16 cellular contexts compared by ENCODE assay signal in genomic region chr7:129889133-129889854, GRCh38.
DNase-seq lines count a peak whose midpoint lies in the region; ATAC-seq, FAIRE-seq and TF ChIP-seq lines count a peak whose summit lies in the region.
"Had no signal": no experiment of that assay in that cellular context is flagged by ENCODE, and none has a peak within 500 bp of the region (broad histone marks: within the 10 kb centered on the region; RNA-seq: fewer than 3 reads in every experiment).

No MANE protein-coding gene starts in this region.

- TF ChIP-seq CTCF in body of pancreas (IDR thresholded peaks at IDR 0.05): no peak
- TF ChIP-seq CTCF in nephron progenitor cell (IDR thresholded peaks at IDR 0.05): no peak

- no peaks in the 10 kb centered on the region for H3K9me3 Mint-ChIP-seq in nephron progenitor cell
- H3K9me3 Mint-ChIP-seq: activated naive CD4-positive, alpha-beta T cell treated with anti-CD3 and anti-CD28 coated beads, Interleukin-2, amount 50 U/mL, for 72 hours had no signal

- intact Hi-C loops in body of pancreas (cut with DNase I): no loop called here

- H3K4me3 Mint-ChIP-seq in nephron progenitor cell: no peak overlapping the region

- FAIRE-seq in frontal cortex (lab: Jason Lieb, UNC): no peak

- peak overlapping the region; percentile 60 for H3K4me2 ChIP-seq in BLaER1

- TF ChIP-seq POLR2A in body of pancreas (IDR thresholded peaks at IDR 0.05): no peak

- peaks cover 88% of the 10 kb centered on the region for H4K20me1 ChIP-seq in BLaER1

- H3K27me3 ChIP-seq in BLaER1 (no peaks in the 10 kb centered on the region), body of pancreas (no peaks in the 10 kb centered on the region)
- H3K27me3 ChIP-seq: colonic mucosa had no signal

- peak overlapping the region; percentile 17; the same call in 1 of the 2 replicates for H3K9ac ChIP-seq in BLaER1

- H3K36me3 Mint-ChIP-seq in nephron progenitor cell (ENCODE audit: low read depth): peaks cover 60% of the 10 kb centered on the region
- H3K36me3 Mint-ChIP-seq: activated naive CD4-positive, alpha-beta T cell treated with anti-CD3 and anti-CD28 coated beads, Interleukin-2, amount 50 U/mL, for 72 hours had no signal

- 41 to 45% methylated on average over 5 of the region's 5 CpGs for WGBS in body of pancreas, 2 donors

- H3K36me3 ChIP-seq in BLaER1 (peaks cover 25% of the 10 kb centered on the region), body of pancreas (replicated peaks in 1 of 2; ENCODE audit: insufficient read depth in 1 of 2, low read depth in 2 of 2) (no peaks in the 10 kb centered on the region)
- H3K36me3 ChIP-seq: colonic mucosa had no signal

- no peak for ATAC-seq in body of pancreas
- ATAC-seq in HG03196 (IDR thresholded peaks at IDR 0.05; ENCODE audit: unreplicated experiment): no peak
- ATAC-seq: activated naive CD4-positive, alpha-beta T cell treated with anti-CD3 and anti-CD28 coated beads, Interleukin-2, amount 50 U/mL, for 72 hours; esophagus mucosa had no signal

- DNase-seq in NCI-H2029 (lab: John Stamatoyannopoulos, UW): peak; percentile 54
- no peak for DNase-seq in body of pancreas
- DNase-seq in nephron progenitor cell: no peak
- DNase-seq in NCI-H1436 (lab: John Stamatoyannopoulos, UW): no peak
- no peak for DNase-seq in NCI-H526 (lab: John Stamatoyannopoulos, UW)
- no peak for DNase-seq in frontal cortex (ENCODE audit: low spot score in 2 of 2)
- DNase-seq: activated CD8-positive, alpha-beta memory T cell treated with anti-CD3 and anti-CD28 coated beads, Interleukin-2, amount 50 U/mL, for 48 hours; AML-193; colonic mucosa; DMS79; posterior cingulate gyrus; stimulated activated CD4-positive, alpha-beta T cell treated with anti-CD3 and anti-CD28 coated beads, Interleukin-15, amount 100 ng/mL, for 24 hours had no signal

- H3K27ac ChIP-seq in BLaER1: no peak overlapping the region; the same call in 1 of the 2 replicates
- peak overlapping the region; percentile 7 to 45 (median 22) for H3K27ac ChIP-seq in body of pancreas
- H3K27ac ChIP-seq: colonic mucosa had no signal

- H3K4me3 ChIP-seq in BLaER1 (no peak overlapping the region), body of pancreas (no peak overlapping the region)
- H3K4me3 ChIP-seq: colonic mucosa had no signal

- H3K27me3 Mint-ChIP-seq in nephron progenitor cell (ENCODE audit: low read depth, poor library complexity): no peaks in the 10 kb centered on the region

- peaks cover 12% of the 10 kb centered on the region for H3K4me1 Mint-ChIP-seq in nephron progenitor cell

- no peaks in the 10 kb centered on the region for H3K9me3 ChIP-seq in BLaER1
- no peaks in the 10 kb centered on the region for H3K9me3 ChIP-seq in body of pancreas
- H3K9me3 ChIP-seq: colonic mucosa had no signal

- peak overlapping the region; percentile 89 for H3K27ac Mint-ChIP-seq in nephron progenitor cell
- H3K27ac Mint-ChIP-seq: activated naive CD4-positive, alpha-beta T cell treated with anti-CD3 and anti-CD28 coated beads, Interleukin-2, amount 50 U/mL, for 72 hours had no signal

- H3K4me1 ChIP-seq in BLaER1: peaks cover 19% of the 10 kb centered on the region
- H3K4me1 ChIP-seq in body of pancreas: peaks cover 70% of the 10 kb centered on the region
- H3K4me1 ChIP-seq: colonic mucosa had no signal
